Comparison of ENCODE assay signal across 35 cellular contexts in the genomic region with DNA sequence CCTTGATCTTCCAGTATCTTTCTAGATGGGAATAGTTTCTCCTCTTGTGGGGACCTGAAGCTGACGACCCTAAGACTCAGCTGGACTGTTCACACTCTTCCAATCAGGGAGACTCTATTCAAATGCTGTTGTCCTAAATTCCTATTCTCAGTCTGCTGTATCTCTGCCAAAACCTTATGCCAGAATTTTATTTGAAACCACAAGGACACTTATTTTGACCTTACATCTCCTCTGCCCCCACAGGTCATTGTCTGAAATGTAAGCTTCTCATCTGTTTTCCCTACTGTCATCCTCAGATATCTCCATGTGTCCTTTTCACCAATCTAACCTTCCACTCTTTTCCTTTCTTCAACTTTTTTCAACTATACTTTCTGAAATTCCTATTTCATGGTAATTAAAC.
"Had no signal": no experiment of that assay in that cellular context is flagged by ENCODE, and none has a peak within 500 bp of the region (broad histone marks: within the 10 kb centered on the region; RNA-seq: fewer than 3 reads in every experiment).

No MANE protein-coding gene starts in this region.

- H3K4me3 ChIP-seq: adrenal gland, body of pancreas, breast epithelium, Peyer's patch had no signal

- H3K4me3 Mint-ChIP-seq: activated CD4-positive, alpha-beta memory T cell treated with anti-CD3 and anti-CD28 coated beads, Interleukin-2, amount 10 ng/mL, durations not matched to agents 7 days and 5 days; activated naive CD4-positive, alpha-beta T cell treated with anti-CD3 and anti-CD28 coated beads for 36 hours; activated T-cell treated with anti-CD3 and anti-CD28 coated beads, Interleukin-2, amount 50 U/mL, for 24 hours had no signal

- H3K4me1 Mint-ChIP-seq: activated CD4-positive, alpha-beta memory T cell treated with anti-CD3 and anti-CD28 coated beads, Interleukin-2, amount 10 ng/mL, durations not matched to agents 7 days and 5 days had no signal

- H3K27ac Mint-ChIP-seq: activated CD4-positive, alpha-beta memory T cell treated with anti-CD3 and anti-CD28 coated beads, Interleukin-2, amount 10 ng/mL, durations not matched to agents 7 days and 5 days; activated naive CD4-positive, alpha-beta T cell treated with anti-CD3 and anti-CD28 coated beads for 36 hours; activated naive CD4-positive, alpha-beta T cell treated with anti-CD3 and anti-CD28 coated beads, Interleukin-2, amount 50 U/mL, for 72 hours; activated T-cell treated with anti-CD3 and anti-CD28 coated beads, Interleukin-2, amount 50 U/mL, for 24 hours; activated T-helper 2 cell treated with anti-CD3 and anti-CD28 coated beads, Interferon-gamma antibody, Interleukin-2, Interleukin-4, amounts not matched to agents 10 μg/mL and 5 μg/mL and 100 μg/mL, durations not matched to agents 14 hours and 24 hours and 36 hours had no signal

- H3K36me3 ChIP-seq: adrenal gland, breast epithelium, Peyer's patch, WERI-Rb-1 had no signal

- H3K4me1 ChIP-seq: adrenal gland, body of pancreas, breast epithelium, Peyer's patch had no signal

- ATAC-seq: activated naive CD4-positive, alpha-beta T cell treated with anti-CD3 and anti-CD28 coated beads, Interleukin-2, amount 50 U/mL, for 72 hours; body of pancreas; PC-3; Right ventricle myocardium inferior; SK-N-SH treated with all-trans-retinoic acid at 6 μM for 48 hours had no signal

- H3K27ac ChIP-seq: adrenal gland, body of pancreas, breast epithelium, Peyer's patch, RWPE1, WERI-Rb-1 had no signal

- H3K27me3 Mint-ChIP-seq: activated CD4-positive, alpha-beta memory T cell treated with anti-CD3 and anti-CD28 coated beads, Interleukin-2, amount 10 ng/mL, durations not matched to agents 7 days and 5 days; activated T-cell treated with anti-CD3 and anti-CD28 coated beads, Interleukin-2, amount 50 U/mL, for 24 hours had no signal

- H3K9me3 ChIP-seq: adrenal gland, body of pancreas, breast epithelium, Peyer's patch had no signal

- H3K27me3 ChIP-seq: adrenal gland, body of pancreas, breast epithelium, Peyer's patch had no signal

- H3K9me3 Mint-ChIP-seq: activated CD4-positive, alpha-beta memory T cell treated with anti-CD3 and anti-CD28 coated beads, Interleukin-2, amount 10 ng/mL, durations not matched to agents 7 days and 5 days; activated naive CD4-positive, alpha-beta T cell treated with anti-CD3 and anti-CD28 coated beads for 36 hours; activated naive CD4-positive, alpha-beta T cell treated with anti-CD3 and anti-CD28 coated beads, Interleukin-2, amount 50 U/mL, for 72 hours; activated T-cell treated with anti-CD3 and anti-CD28 coated beads, Interleukin-2, amount 50 U/mL, for 24 hours; activated T-helper 2 cell treated with anti-CD3 and anti-CD28 coated beads, Interferon-gamma antibody, Interleukin-2, Interleukin-4, amounts not matched to agents 10 μg/mL and 5 μg/mL and 100 μg/mL, durations not matched to agents 14 hours and 24 hours and 36 hours had no signal

- DNase-seq: activated CD4-positive, alpha-beta memory T cell treated with anti-CD3 and anti-CD28 coated beads, Interleukin-2, amount 10 ng/mL, durations not matched to agents 7 days and 5 days; activated CD4-positive, alpha-beta T cell treated with anti-CD3 and anti-CD28 coated beads for 1 hour; activated CD4-positive, alpha-beta T cell treated with anti-CD3 and anti-CD28 coated beads for 48 hours; activated CD4-positive, CD25-positive, alpha-beta regulatory T cell; activated gamma-delta T cell; activated naive CD4-positive, alpha-beta T cell treated with anti-CD3 and anti-CD28 coated beads for 36 hours; activated T-cell treated with anti-CD3 and anti-CD28 coated beads, Interleukin-2, amount 50 U/mL, for 24 hours; adrenal gland; body of pancreas; Karpas-422; KBM-7; NCI-H1092 treated with DMSO at 0.1 percent for 48 hours; NCI-H1417; NCI-H146; NCI-H187; NCI-H2029 treated with DMSO at 0.1 percent for 48 hours; NCI-H2107; NCI-H2171; NCI-H510A; NCI-H526; NCI-H748 treated with DMSO at 0.1 percent for 48 hours; NK-92 treated with Interleukin-12 subunit alpha and Interleukin-12 subunit beta, amount 100 ng/mL, for 24 hours; PC-3; Peyer's patch; SIG-M5; T-helper 1 cell; T-helper 2 cell; T1000; WERI-Rb-1 had no signal

- H3K36me3 Mint-ChIP-seq: activated naive CD4-positive, alpha-beta T cell treated with anti-CD3 and anti-CD28 coated beads, Interleukin-2, amount 50 U/mL, for 72 hours had no signal
